Comparison of ENCODE assay signal across 8 cellular contexts in genomic region chr16:87855852-87856715, GRCh38. TPM values are rescaled to one million over a fixed set of nuclear protein-coding genes. Genes with fewer than 3 reads are reported as not detected.
A peak's percentile ranks its signal among the peaks of the same experiment; 100 is the strongest.
DNase-seq lines count a peak whose midpoint lies in the region; ATAC-seq lines count a peak whose summit lies in the region.

No MANE protein-coding gene starts in this region.

- H3K4me1 Mint-ChIP-seq in activated T-cell treated with anti-CD3 and anti-CD28 coated beads, Interleukin-2, amount 50 U/mL, for 4 hours (ENCODE audit: low read depth): peaks cover 70% of the 10 kb centered on the region
- H3K4me1 Mint-ChIP-seq in activated CD4-positive, alpha-beta memory T cell treated with anti-CD3 and anti-CD28 coated beads for 36 hours (ENCODE audit: low read depth): peaks cover 80% of the 10 kb centered on the region

- H3K9ac ChIP-seq in skeletal muscle satellite cell (ENCODE audit: low read depth, low read length): peak overlapping the region; percentile 66

- H3K4me1 ChIP-seq in skeletal muscle satellite cell (ENCODE audit: control insufficient read depth, insufficient read depth, low read length): peaks cover 95% of the 10 kb centered on the region

- no peaks in the 10 kb centered on the region for H3K27me3 Mint-ChIP-seq in activated T-cell treated with anti-CD3 and anti-CD28 coated beads, Interleukin-2, amount 50 U/mL, for 4 hours (ENCODE audit: low read depth)
- H3K27me3 Mint-ChIP-seq in activated CD4-positive, alpha-beta memory T cell treated with anti-CD3 and anti-CD28 coated beads for 36 hours: no peaks in the 10 kb centered on the region

- no peaks in the 10 kb centered on the region for H3K9me3 ChIP-seq in skeletal muscle satellite cell (replicated peaks; ENCODE audit: low read length)

- H3K4me3 ChIP-seq in skeletal muscle satellite cell (ENCODE audit: low read length): peak overlapping the region; percentile 12

- H3K36me3 ChIP-seq in skeletal muscle satellite cell (ENCODE audit: insufficient read depth, low read length): peaks cover 6% of the 10 kb centered on the region

- peak overlapping the region; percentile 70 for H3K4me2 ChIP-seq in skeletal muscle satellite cell (ENCODE audit: low read length)

- POLR2A ChIA-PET in activated CD4-positive, alpha-beta memory T cell treated with anti-CD3 and anti-CD28 coated beads for 36 hours (lab: Charles Lee): interaction anchor here (2.8 to 3.6 kb wide), 2 partner anchors 9 to 12 kb away, joined by 21 to 25 read pairs; partner anchors contain the start of gene SLC7A5

- CTCF ChIA-PET in activated CD4-positive, alpha-beta memory T cell treated with anti-CD3 and anti-CD28 coated beads for 36 hours (lab: Charles Lee): interaction anchor here (1.3 to 8.8 kb wide), 2 partner anchors 15 to 77 kb away, joined by 11 to 224 read pairs; partner anchors contain the start of gene SLC7A5

- H3K4me3 Mint-ChIP-seq in activated T-cell treated with anti-CD3 and anti-CD28 coated beads, Interleukin-2, amount 50 U/mL, for 4 hours: peak overlapping the region; percentile 77
- H3K4me3 Mint-ChIP-seq in activated CD4-positive, alpha-beta memory T cell treated with anti-CD3 and anti-CD28 coated beads for 36 hours: peak overlapping the region; percentile 62

- ATAC-seq in activated T-cell treated with anti-CD3 and anti-CD28 coated beads, Interleukin-2, amount 50 U/mL, for 4 hours: peak in 1 of 2 donors; percentile 5
- ATAC-seq in Right ventricle myocardium inferior: peak; percentile 24
- ATAC-seq in HG02798 (IDR thresholded peaks at IDR 0.05; ENCODE audit: poor library complexity, unreplicated experiment): no peak
- ATAC-seq in HG02870 (IDR thresholded peaks at IDR 0.05; ENCODE audit: unreplicated experiment): no peak

- DNase-seq in activated T-cell treated with anti-CD3 and anti-CD28 coated beads, Interleukin-2, amount 50 U/mL, for 4 hours: no peak
- DNase-seq in activated T-cell treated with anti-CD3 and anti-CD28 coated beads for 4 hours (no peak), Right ventricle myocardium inferior (ENCODE audit: missing footprints) (peak; percentile 91), HuH-7.5 (ENCODE audit: low spot score) (no peak)
- peak; percentile 75 for DNase-seq in activated CD4-positive, alpha-beta memory T cell treated with anti-CD3 and anti-CD28 coated beads for 36 hours

- peaks cover 30% of the 10 kb centered on the region for H3K36me3 Mint-ChIP-seq in activated T-cell treated with anti-CD3 and anti-CD28 coated beads, Interleukin-2, amount 50 U/mL, for 4 hours (ENCODE audit: insufficient read depth)
- peaks cover 74% of the 10 kb centered on the region for H3K36me3 Mint-ChIP-seq in activated CD4-positive, alpha-beta memory T cell treated with anti-CD3 and anti-CD28 coated beads for 36 hours

- no peaks in the 10 kb centered on the region for H3K9me3 Mint-ChIP-seq in activated T-cell treated with anti-CD3 and anti-CD28 coated beads, Interleukin-2, amount 50 U/mL, for 4 hours
- H3K9me3 Mint-ChIP-seq in activated CD4-positive, alpha-beta memory T cell treated with anti-CD3 and anti-CD28 coated beads for 36 hours: no peaks in the 10 kb centered on the region

- peak overlapping the region; percentile 91 for H3K27ac Mint-ChIP-seq in activated CD4-positive, alpha-beta memory T cell treated with anti-CD3 and anti-CD28 coated beads for 36 hours

- intact Hi-C loops in activated CD4-positive, alpha-beta memory T cell treated with anti-CD3 and anti-CD28 coated beads for 36 hours (cut with micrococcal nuclease): loop anchor here (1.0 to 10.0 kb wide), 2 partner anchors 10 to 49 kb away; no protein-coding TSS in a partner anchor
- intact Hi-C loops in Right ventricle myocardium inferior (cut with DNase I): no loop called here

- no peaks in the 10 kb centered on the region for H3K27me3 ChIP-seq in skeletal muscle satellite cell (ENCODE audit: control insufficient read depth, insufficient read depth, low read length)

RNA-seq across cellular contexts. Expression of gene SLC7A5, which starts 13.2 kb away (rescaled TPM):
- total RNA-seq in activated T-cell treated with anti-CD3 and anti-CD28 coated beads, Interleukin-2, amount 50 U/mL, for 4 hours: 100 to 1,000 TPM; 814 to 984 (median 886) TPM
- 100 to 1,000 TPM; 262 TPM for total RNA-seq in activated CD4-positive, alpha-beta memory T cell treated with anti-CD3 and anti-CD28 coated beads for 36 hours
- 3.3 TPM for total RNA-seq in Right ventricle myocardium inferior
- 33.2 and 37.4 TPM in 2 replicates for total RNA-seq in skeletal muscle satellite cell (2012; rRNA removed)

Comparison
In these comparisons a context has a peak if more than half of its experiments do, and no peak if none do; other contexts are left out.
1. DNase-seq: peak in activated CD4-positive, alpha-beta memory T cell treated with anti-CD3 and anti-CD28 coated beads for 36 hours (single experiment) and Right ventricle myocardium inferior (single experiment); none in activated T-cell treated with anti-CD3 and anti-CD28 coated beads, Interleukin-2, amount 50 U/mL, for 4 hours (single experiment), activated T-cell treated with anti-CD3 and anti-CD28 coated beads for 4 hours (single experiment) and HuH-7.5 (single experiment).
2. RNA of gene SLC7A5, which starts 13.2 kb away (total RNA-seq): 814 to 984 TPM in activated T-cell treated with anti-CD3 and anti-CD28 coated beads, Interleukin-2, amount 50 U/mL, for 4 hours and 262 TPM in activated CD4-positive, alpha-beta memory T cell treated with anti-CD3 and anti-CD28 coated beads for 36 hours; 3.3 TPM in Right ventricle myocardium inferior (single experiment); every median in the first group is over 10 times any median in the second.